Comparison of ENCODE assay signal across 25 cellular contexts in the genomic region with DNA sequence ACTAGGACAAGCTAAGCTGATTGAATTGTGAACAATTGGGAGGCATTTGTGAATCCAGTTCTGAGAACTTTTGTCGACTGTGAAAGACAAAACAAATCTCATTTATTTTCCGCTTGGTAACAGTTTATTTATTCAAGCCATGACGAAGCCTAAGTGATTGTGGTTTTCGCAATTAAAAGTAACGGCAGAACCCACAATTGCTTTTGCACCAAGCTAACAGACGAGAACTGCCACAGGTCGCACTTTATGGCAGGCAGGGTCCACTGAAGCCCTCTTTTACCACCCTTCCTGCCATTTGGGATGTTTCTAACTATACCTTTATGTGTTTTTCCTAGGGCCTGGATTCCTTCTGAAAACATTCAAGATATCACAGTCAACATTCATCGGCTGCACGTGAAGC.
DNase-seq lines count a peak whose midpoint lies in the region; ATAC-seq, FAIRE-seq and TF ChIP-seq lines count a peak whose summit lies in the region.
"Had no signal": no experiment of that assay in that cellular context is flagged by ENCODE, and none has a peak within 500 bp of the region (broad histone marks: within the 10 kb centered on the region; RNA-seq: fewer than 3 reads in every experiment).

No MANE protein-coding gene starts in this region.

- H3K27ac ChIP-seq in CD8-positive, alpha-beta T cell (ENCODE audit: low read depth, low read length): no peak overlapping the region
- no peak overlapping the region for H3K27ac ChIP-seq in coronary artery
- H3K27ac ChIP-seq: A549; BLaER1 treated with 17β-estradiol and CSF1 and Interleukin-3, amounts not matched to agents 10 nM and 100 nM; GM23248 had no signal

- H3K4me3 Mint-ChIP-seq in CD8-positive, alpha-beta T cell: peak overlapping the region; percentile 23
- no peak overlapping the region for H3K4me3 Mint-ChIP-seq in Caco-2 (ENCODE audit: unreplicated experiment)
- peak overlapping the region; percentile 26 to 72 for H3K4me3 Mint-ChIP-seq in effector memory CD8-positive, alpha-beta T cell
- peak overlapping the region; percentile 23 for H3K4me3 Mint-ChIP-seq in natural killer cell treated with Interleukin-12 subunit alpha and Interleukin-12 subunit beta and Interleukin-15 and Interleukin-18, amount 100 ng/mL, for 72 hours
- H3K4me3 Mint-ChIP-seq: CD14-positive monocyte; CD4-positive, alpha-beta T cell had no signal

- no peak for TF ChIP-seq CTCF in CD8-positive, alpha-beta T cell (IDR thresholded peaks at IDR 0.05)
- no peak for TF ChIP-seq CTCF in Caco-2 (IDR thresholded peaks at IDR 0.05; ENCODE audit: insufficient read depth in 1 of 2, low read depth in 1 of 2, low read length in 1 of 2, severe bottlenecking in 1 of 2, unreplicated experiment in 1 of 2)
- no peak for TF ChIP-seq CTCF in coronary artery (IDR thresholded peaks at IDR 0.05)

- no peak overlapping the region for H3K27ac Mint-ChIP-seq in CD8-positive, alpha-beta T cell
- peak overlapping the region; percentile 77 for H3K27ac Mint-ChIP-seq in Caco-2 (ENCODE audit: unreplicated experiment)
- peak overlapping the region; percentile 53 to 92 for H3K27ac Mint-ChIP-seq in effector memory CD8-positive, alpha-beta T cell
- H3K27ac Mint-ChIP-seq in natural killer cell treated with Interleukin-12 subunit alpha and Interleukin-12 subunit beta and Interleukin-15 and Interleukin-18, amount 100 ng/mL, for 72 hours: peak overlapping the region in 1 of 2 donors; percentile 53
- H3K27ac Mint-ChIP-seq: CD14-positive monocyte; CD4-positive, alpha-beta T cell had no signal

- intact Hi-C loops in CD8-positive, alpha-beta T cell (cut with DNase I, micrococcal nuclease): no loop called here
- intact Hi-C loops in Caco-2 (cut with micrococcal nuclease; ENCODE audit: unreplicated experiment): no loop called here

- ATAC-seq in CD8-positive, alpha-beta T cell: no peak
- peak; percentile 75 for ATAC-seq in effector memory CD8-positive, alpha-beta T cell (replicated peaks)
- peak in 1 of 2 donors; percentile 51 for ATAC-seq in natural killer cell treated with Interleukin-12 subunit alpha and Interleukin-12 subunit beta and Interleukin-15 and Interleukin-18, amount 100 ng/mL, for 72 hours
- ATAC-seq: A549, GM12878 had no signal

- no peak for DNase-seq in CD8-positive, alpha-beta T cell
- DNase-seq in Caco-2: no peak
- DNase-seq in effector memory CD8-positive, alpha-beta T cell: peak in 1 of 3 experiments; percentile 14
- no peak for DNase-seq in natural killer cell treated with Interleukin-12 subunit alpha and Interleukin-12 subunit beta and Interleukin-15 and Interleukin-18, amount 100 ng/mL, for 72 hours (ENCODE audit: low spot score)
- DNase-seq in GM19239 (ENCODE audit: insufficient read length, low spot score): no peak
- DNase-seq in coronary artery (ENCODE audit: low spot score): no peak
- no peak for DNase-seq in ureter (ENCODE audit: low spot score)
- DNase-seq: 8988T; ACHN; AML-193; BE2C; CD4-positive, alpha-beta T cell; DMS 273 treated with DMSO at 0.1 percent for 48 hours; DMS79; EL; GDM1; GM23248; H7; HCEC 1CT had no signal

- POLR2A ChIA-PET in CD8-positive, alpha-beta T cell (lab: Charles Lee): no interaction called here
- POLR2A ChIA-PET in Caco-2 (lab: Charles Lee): no interaction called here

- H3K27me3 Mint-ChIP-seq in CD8-positive, alpha-beta T cell (ENCODE audit: low read depth): no peaks in the 10 kb centered on the region
- no peaks in the 10 kb centered on the region for H3K27me3 Mint-ChIP-seq in Caco-2 (ENCODE audit: insufficient read depth, unreplicated experiment)
- H3K27me3 Mint-ChIP-seq in effector memory CD8-positive, alpha-beta T cell: no peaks in the 10 kb centered on the region
- no peaks in the 10 kb centered on the region for H3K27me3 Mint-ChIP-seq in natural killer cell treated with Interleukin-12 subunit alpha and Interleukin-12 subunit beta and Interleukin-15 and Interleukin-18, amount 100 ng/mL, for 72 hours
- H3K27me3 Mint-ChIP-seq: CD4-positive, alpha-beta T cell had no signal

- peaks cover 83% of the 10 kb centered on the region for H3K36me3 Mint-ChIP-seq in CD8-positive, alpha-beta T cell
- peaks cover 73% of the 10 kb centered on the region for H3K36me3 Mint-ChIP-seq in Caco-2 (ENCODE audit: insufficient read depth, unreplicated experiment)
- H3K36me3 Mint-ChIP-seq in effector memory CD8-positive, alpha-beta T cell (ENCODE audit: insufficient read depth): peaks cover 59% of the 10 kb centered on the region
- peaks cover 29% of the 10 kb centered on the region for H3K36me3 Mint-ChIP-seq in natural killer cell treated with Interleukin-12 subunit alpha and Interleukin-12 subunit beta and Interleukin-15 and Interleukin-18, amount 100 ng/mL, for 72 hours

- H3K27me3 ChIP-seq in CD8-positive, alpha-beta T cell (ENCODE audit: insufficient read depth, low read length): no peaks in the 10 kb centered on the region
- no peaks in the 10 kb centered on the region for H3K27me3 ChIP-seq in Caco-2 (replicated peaks; ENCODE audit: control insufficient read depth, insufficient read depth, low read length)
- H3K27me3 ChIP-seq: BE2C; BLaER1 treated with 17β-estradiol and CSF1 and Interleukin-3, amounts not matched to agents 10 nM and 100 nM had no signal

- H3K36me3 ChIP-seq in CD8-positive, alpha-beta T cell (ENCODE audit: insufficient read depth, low read length): peaks cover 33% of the 10 kb centered on the region
- peaks cover 4% of the 10 kb centered on the region for H3K36me3 ChIP-seq in Caco-2 (ENCODE audit: control insufficient read depth, insufficient read depth, low read length)

- H3K4me1 Mint-ChIP-seq in CD8-positive, alpha-beta T cell (ENCODE audit: low read depth): peaks cover 4% of the 10 kb centered on the region
- no peaks in the 10 kb centered on the region for H3K4me1 Mint-ChIP-seq in Caco-2 (ENCODE audit: low read depth, unreplicated experiment)
- H3K4me1 Mint-ChIP-seq in effector memory CD8-positive, alpha-beta T cell (ENCODE audit: low read depth in 2 of 2): peaks cover 4 to 22% of the 10 kb centered on the region in 2 donors
- H3K4me1 Mint-ChIP-seq in natural killer cell treated with Interleukin-12 subunit alpha and Interleukin-12 subunit beta and Interleukin-15 and Interleukin-18, amount 100 ng/mL, for 72 hours (ENCODE audit: low read depth in 2 of 2): peaks cover 15 to 23% of the 10 kb centered on the region in 2 donors
- H3K4me1 Mint-ChIP-seq: CD14-positive monocyte had no signal

- H3K4me1 ChIP-seq in CD8-positive, alpha-beta T cell (ENCODE audit: insufficient read depth, low read length): no peaks in the 10 kb centered on the region
- H3K4me1 ChIP-seq in Caco-2: no peaks in the 10 kb centered on the region
- H3K4me1 ChIP-seq: A549; BE2C; BLaER1 treated with 17β-estradiol and CSF1 and Interleukin-3, amounts not matched to agents 10 nM and 100 nM had no signal

- CTCF ChIA-PET in CD8-positive, alpha-beta T cell (lab: Charles Lee): interaction anchor here (3.4 kb wide), 1 partner anchor 16 kb away, joined by 10 read pairs; no protein-coding TSS in a partner anchor
- CTCF ChIA-PET in Caco-2 (lab: Charles Lee): no interaction called here

- H3K9me3 Mint-ChIP-seq in CD8-positive, alpha-beta T cell: no peaks in the 10 kb centered on the region
- H3K9me3 Mint-ChIP-seq in Caco-2 (ENCODE audit: unreplicated experiment): no peaks in the 10 kb centered on the region
- H3K9me3 Mint-ChIP-seq in effector memory CD8-positive, alpha-beta T cell: no peaks in the 10 kb centered on the region
- H3K9me3 Mint-ChIP-seq in natural killer cell treated with Interleukin-12 subunit alpha and Interleukin-12 subunit beta and Interleukin-15 and Interleukin-18, amount 100 ng/mL, for 72 hours: no peaks in the 10 kb centered on the region
- H3K9me3 Mint-ChIP-seq: CD14-positive monocyte; CD4-positive, alpha-beta T cell had no signal

- no peak for FAIRE-seq in GM19239 (lab: Jason Lieb, UNC)
- FAIRE-seq: A549, D721Med, GM12878, H1 had no signal

- BruUV-seq in Caco-2 (replicated peaks; lab: Mats Ljungman, UMichigan): no TSS peak

- no peak overlapping the region for H3K4me3 ChIP-seq in CD8-positive, alpha-beta T cell (ENCODE audit: low read depth, low read length)
- no peak overlapping the region for H3K4me3 ChIP-seq in Caco-2 (ENCODE audit: low read depth, low read length)
- no peak overlapping the region for H3K4me3 ChIP-seq in coronary artery
- H3K4me3 ChIP-seq: A549; BLaER1 treated with 17β-estradiol and CSF1 and Interleukin-3, amounts not matched to agents 10 nM and 100 nM; GM12878; GM23248 had no signal

- H3K9me3 ChIP-seq in CD8-positive, alpha-beta T cell (ENCODE audit: low read length): no peaks in the 10 kb centered on the region
- H3K9me3 ChIP-seq in Caco-2: no peaks in the 10 kb centered on the region
- H3K9me3 ChIP-seq: A549; BE2C; BLaER1 treated with 17β-estradiol and CSF1 and Interleukin-3, amounts not matched to agents 10 nM and 100 nM had no signal
